Comparison of ENCODE assay signal across 12 cellular contexts in the genomic region with DNA sequence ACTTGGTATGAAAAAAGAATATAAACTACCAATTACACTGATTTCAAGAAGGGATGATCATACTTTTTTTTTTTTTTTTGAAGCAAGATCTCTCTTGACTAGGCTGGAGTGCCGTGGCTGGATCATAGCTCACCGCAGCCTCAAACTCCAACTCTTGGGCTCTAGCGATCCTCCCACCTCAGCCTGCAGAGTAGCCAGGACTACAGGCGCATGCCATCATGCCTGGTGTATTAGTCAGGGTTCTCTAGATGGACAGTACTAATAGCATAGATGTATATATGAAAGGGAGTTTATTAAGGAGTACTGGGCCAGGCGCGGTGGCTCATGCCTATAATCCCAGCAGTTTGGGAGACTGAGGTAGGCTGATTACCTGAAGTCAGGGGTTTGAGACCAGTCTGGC.
"Had no signal": no experiment of that assay in that cellular context is flagged by ENCODE, and none has a peak within 500 bp of the region (broad histone marks: within the 10 kb centered on the region; RNA-seq: fewer than 3 reads in every experiment).

No MANE protein-coding gene starts in this region.

- H3K4me1 ChIP-seq: ascending aorta, colonic mucosa, thyroid gland had no signal

- H3K27me3 Mint-ChIP-seq: activated CD8-positive, alpha-beta memory T cell treated with anti-CD3 and anti-CD28 coated beads, Interleukin-2, amount 10 ng/mL, durations not matched to agents 7 days and 5 days; activated naive CD8-positive, alpha-beta T cell treated with anti-CD3 and anti-CD28 coated beads, Interleukin-2, amount 10 ng/mL, durations not matched to agents 7 days and 5 days had no signal

- H3K36me3 Mint-ChIP-seq: activated naive CD8-positive, alpha-beta T cell treated with anti-CD3 and anti-CD28 coated beads, Interleukin-2, amount 10 ng/mL, durations not matched to agents 7 days and 5 days had no signal

- H3K27ac Mint-ChIP-seq: activated CD8-positive, alpha-beta memory T cell treated with anti-CD3 and anti-CD28 coated beads, Interleukin-2, amount 10 ng/mL, durations not matched to agents 7 days and 5 days; activated naive CD8-positive, alpha-beta T cell treated with anti-CD3 and anti-CD28 coated beads, Interleukin-2, amount 10 ng/mL, durations not matched to agents 7 days and 5 days; T-helper 2 cell treated with Interferon-gamma antibody and Interleukin-4, amounts not matched to agents 5 μg/mL and 100 μg/mL, for 36 hours had no signal

- H3K27me3 ChIP-seq: ascending aorta, colonic mucosa, heart right ventricle, thyroid gland had no signal

- H3K4me3 Mint-ChIP-seq: activated CD8-positive, alpha-beta memory T cell treated with anti-CD3 and anti-CD28 coated beads, Interleukin-2, amount 10 ng/mL, durations not matched to agents 7 days and 5 days; activated naive CD8-positive, alpha-beta T cell treated with anti-CD3 and anti-CD28 coated beads, Interleukin-2, amount 10 ng/mL, durations not matched to agents 7 days and 5 days; T-helper 2 cell treated with Interferon-gamma antibody and Interleukin-4, amounts not matched to agents 5 μg/mL and 100 μg/mL, for 36 hours had no signal

- H3K4me3 ChIP-seq: ascending aorta, colonic mucosa, heart right ventricle, thyroid gland had no signal

- DNase-seq: activated CD4-positive, alpha-beta T cell treated with anti-CD3 and anti-CD28 coated beads for 1 hour; activated CD8-positive, alpha-beta memory T cell treated with anti-CD3 and anti-CD28 coated beads, Interleukin-2, amount 10 ng/mL, durations not matched to agents 7 days and 5 days; activated gamma-delta T cell; activated naive CD8-positive, alpha-beta T cell treated with anti-CD3 and anti-CD28 coated beads, Interleukin-2, amount 10 ng/mL, durations not matched to agents 7 days and 5 days; colonic mucosa; effector CD4-positive, alpha-beta T cell; heart right ventricle; retina; stimulated activated CD4-positive, alpha-beta T cell treated with anti-CD3 and anti-CD28 coated beads, Interleukin-15, amount 100 ng/mL, for 24 hours; thyroid gland had no signal

- H3K9me3 Mint-ChIP-seq: activated naive CD8-positive, alpha-beta T cell treated with anti-CD3 and anti-CD28 coated beads, Interleukin-2, amount 10 ng/mL, durations not matched to agents 7 days and 5 days; T-helper 2 cell treated with Interferon-gamma antibody and Interleukin-4, amounts not matched to agents 5 μg/mL and 100 μg/mL, for 36 hours had no signal

- ATAC-seq: activated CD8-positive, alpha-beta memory T cell treated with anti-CD3 and anti-CD28 coated beads, Interleukin-2, amount 10 ng/mL, durations not matched to agents 7 days and 5 days; heart right ventricle had no signal

- H3K27ac ChIP-seq: ascending aorta, colonic mucosa, heart right ventricle, thyroid gland had no signal

- H3K9me3 ChIP-seq: ascending aorta, colonic mucosa, heart right ventricle, thyroid gland had no signal

- H3K36me3 ChIP-seq: ascending aorta, colonic mucosa, heart right ventricle, thyroid gland had no signal
